Comparison of ENCODE assay signal across 34 cellular contexts in genomic region chr5:148535190-148535589, GRCh38.
"Had no signal": no experiment of that assay in that cellular context is flagged by ENCODE, and none has a peak within 500 bp of the region (broad histone marks: within the 10 kb centered on the region; RNA-seq: fewer than 3 reads in every experiment).

No MANE protein-coding gene starts in this region.

- DNase-seq: Karpas-422, Kasumi-1, MG63, MM.1S, MV-4-11, NCI-H1048, NCI-H1092, NCI-H1092 treated with DMSO at 0.1 percent for 48 hours, NCI-H1105, NCI-H1105 treated with DMSO at 0.1 percent for 48 hours, NCI-H1417, NCI-H1417 treated with DMSO at 0.1 percent for 48 hours, NCI-H1436, NCI-H1436 treated with DMSO at 0.1 percent for 48 hours, NCI-H146, NCI-H1694, NCI-H1694 treated with DMSO at 0.1 percent for 48 hours, NCI-H187, NCI-H187 treated with DMSO at 0.1 percent for 48 hours, NCI-H1930, NCI-H2029, NCI-H2029 treated with DMSO at 0.1 percent for 48 hours, NCI-H2081, NCI-H2081 treated with DMSO at 0.1 percent for 48 hours, NCI-H2107, NCI-H2171, NCI-H2171 treated with DMSO at 0.1 percent for 48 hours, NCI-H2227 treated with DMSO at 0.1 percent for 48 hours, NCI-H226, NCI-H345, NCI-H446, NCI-H446 treated with DMSO at 0.1 percent for 48 hours, NCI-H510A, NCI-H510A treated with DMSO at 0.1 percent for 48 hours had no signal

- H3K36me3 ChIP-seq: MG63 had no signal

- H3K4me3 ChIP-seq: MG63 had no signal
